ENCODE assay signal across 15 cellular contexts in genomic region chr11:127859941-127860354, GRCh38.
A peak's percentile ranks its signal among the peaks of the same experiment; 100 is the strongest.
DNase-seq lines count a peak whose midpoint lies in the region; ATAC-seq and TF ChIP-seq lines count a peak whose summit lies in the region.
"Had no signal": no experiment of that assay in that cellular context is flagged by ENCODE, and none has a peak within 500 bp of the region (broad histone marks: within the 10 kb centered on the region; RNA-seq: fewer than 3 reads in every experiment).

No MANE protein-coding gene starts in this region.

- ATAC-seq in RWPE2 (ENCODE audit: low read depth) (peak; percentile 63), HG03135 (IDR thresholded peaks at IDR 0.05; ENCODE audit: unreplicated experiment) (no peak)
- ATAC-seq in activated naive CD8-positive, alpha-beta T cell treated with anti-CD3 and anti-CD28 coated beads, Interleukin-2, amount 50 U/mL, for 24 hours = no peak

- no peak overlapping the region for H2AK5ac ChIP-seq in mesenchymal stem cell (ENCODE audit: low read length, severe bottlenecking)

- WGBS in mesenchymal stem cell = 75% methylated on average over 6 of the region's 6 CpGs
- 63 to 71% methylated on average over 6 of the region's 6 CpGs for WGBS in lower leg skin, 2 donors
- 95 to 98% methylated on average over 4 to 6 of the region's 6 CpGs for WGBS in endodermal cell (ENCODE audit: insufficient coverage in 1 of 2, insufficient read length in 1 of 2), 2 experiments

- H3K27ac Mint-ChIP-seq in activated naive CD8-positive, alpha-beta T cell treated with anti-CD3 and anti-CD28 coated beads, Interleukin-2, amount 50 U/mL, for 24 hours = no peak overlapping the region
- no peak overlapping the region for H3K27ac Mint-ChIP-seq in endodermal cell
- H3K27ac Mint-ChIP-seq: CD8-positive, alpha-beta memory T cell had no signal

- H3K27me3 ChIP-seq in RWPE2 (ENCODE audit: insufficient read depth, poor library complexity, severe bottlenecking) (no peaks in the 10 kb centered on the region), mesenchymal stem cell (ENCODE audit: control insufficient read depth in 1 of 2, insufficient read depth in 1 of 2, low read length in 2 of 2) (no peaks in the 10 kb centered on the region), endodermal cell (ENCODE audit: control insufficient read depth, insufficient read depth, low read length, poor library complexity, severe bottlenecking) (no peaks in the 10 kb centered on the region)
- H3K27me3 ChIP-seq: cardiac muscle cell, testis had no signal

- H3K4me3 ChIP-seq in RWPE2 (ENCODE audit: severe bottlenecking) = no peak overlapping the region
- no peak overlapping the region for H3K4me3 ChIP-seq in mesenchymal stem cell (ENCODE audit: insufficient read depth in 1 of 2, low read depth in 1 of 2, low read length in 2 of 2)
- no peak overlapping the region for H3K4me3 ChIP-seq in lower leg skin (ENCODE audit: low read depth, poor library complexity, severe bottlenecking)
- H3K4me3 ChIP-seq in endodermal cell (ENCODE audit: low read length) = no peak overlapping the region
- H3K4me3 ChIP-seq: cardiac muscle cell, dorsolateral prefrontal cortex, testis had no signal

- H3K14ac ChIP-seq in mesenchymal stem cell (ENCODE audit: low read length in 2 of 2) = no peak overlapping the region

- H3K27ac ChIP-seq in RWPE2 (ENCODE audit: poor library complexity, severe bottlenecking) (peak overlapping the region; percentile 26), mesenchymal stem cell (ENCODE audit: low read length, poor library complexity, severe bottlenecking) (no peak overlapping the region), endodermal cell (ENCODE audit: low read depth, low read length) (no peak overlapping the region)
- H3K27ac ChIP-seq: cardiac muscle cell, dorsolateral prefrontal cortex, RWPE1, testis had no signal

- H3K36me3 Mint-ChIP-seq in activated naive CD8-positive, alpha-beta T cell treated with anti-CD3 and anti-CD28 coated beads, Interleukin-2, amount 50 U/mL, for 24 hours (ENCODE audit: low read depth) = no peaks in the 10 kb centered on the region
- no peaks in the 10 kb centered on the region for H3K36me3 Mint-ChIP-seq in endodermal cell (ENCODE audit: low read depth)
- H3K36me3 Mint-ChIP-seq: CD8-positive, alpha-beta memory T cell had no signal

- H3K4me1 ChIP-seq in RWPE2 (ENCODE audit: insufficient read depth, poor library complexity, severe bottlenecking) = peaks cover 12% of the 10 kb centered on the region
- H3K4me1 ChIP-seq in mesenchymal stem cell (ENCODE audit: control insufficient read depth, insufficient read depth, low read depth, low read length) = no peaks in the 10 kb centered on the region
- peaks cover 5% of the 10 kb centered on the region for H3K4me1 ChIP-seq in endodermal cell (ENCODE audit: control insufficient read depth, insufficient read depth, low read length)
- H3K4me1 ChIP-seq: testis had no signal

- H3K9me3 ChIP-seq in RWPE2 (ENCODE audit: severe bottlenecking) = no peaks in the 10 kb centered on the region
- no peaks in the 10 kb centered on the region for H3K9me3 ChIP-seq in mesenchymal stem cell (ENCODE audit: control insufficient read depth, low read length)
- no peaks in the 10 kb centered on the region for H3K9me3 ChIP-seq in endodermal cell (ENCODE audit: control insufficient read depth, low read length)
- H3K9me3 ChIP-seq: testis had no signal

- H3K4me3 Mint-ChIP-seq in activated naive CD8-positive, alpha-beta T cell treated with anti-CD3 and anti-CD28 coated beads, Interleukin-2, amount 50 U/mL, for 24 hours = no peak overlapping the region
- H3K4me3 Mint-ChIP-seq in endodermal cell = no peak overlapping the region
- H3K4me3 Mint-ChIP-seq: CD8-positive, alpha-beta memory T cell had no signal

- peak; percentile 34 for DNase-seq in AG20443 (ENCODE audit: low spot score)
- peak; percentile 16 for DNase-seq in HT-29 (ENCODE audit: low spot score)
- no peak for DNase-seq in RWPE2 (ENCODE audit: low spot score)
- DNase-seq in mesenchymal stem cell = no peak
- DNase-seq in activated naive CD8-positive, alpha-beta T cell treated with anti-CD3 and anti-CD28 coated beads, Interleukin-2, amount 50 U/mL, for 24 hours = no peak
- DNase-seq in lower leg skin (ENCODE audit: low spot score in 2 of 2) = no peak
- no peak for DNase-seq in endodermal cell
- DNase-seq: activated CD4-positive, alpha-beta T cell treated with anti-CD3 and anti-CD28 coated beads for 48 hours; CD8-positive, alpha-beta memory T cell; dorsolateral prefrontal cortex; NCI-H2171 treated with DMSO at 0.1 percent for 48 hours; testis had no signal

- H2BK15ac ChIP-seq in mesenchymal stem cell (ENCODE audit: low read depth, poor library complexity, severe bottlenecking) = no peak overlapping the region

- H2BK12ac ChIP-seq in mesenchymal stem cell (ENCODE audit: low read length in 2 of 2) = no peak overlapping the region

- no peak overlapping the region for H2BK5ac ChIP-seq in mesenchymal stem cell (ENCODE audit: low read depth, low read length, poor library complexity, severe bottlenecking)

- H3K9ac ChIP-seq in mesenchymal stem cell (ENCODE audit: low read length) (peak overlapping the region; percentile 41), endodermal cell (ENCODE audit: extremely low read depth, low read length, poor library complexity, severe bottlenecking) (no peak overlapping the region)

- H3K36me3 ChIP-seq in RWPE2 (ENCODE audit: low read depth) = no peaks in the 10 kb centered on the region
- H3K36me3 ChIP-seq in mesenchymal stem cell (ENCODE audit: control insufficient read depth in 1 of 2, insufficient read depth in 2 of 2, low read depth in 1 of 2, low read length in 2 of 2) = no peaks in the 10 kb centered on the region
- H3K36me3 ChIP-seq in endodermal cell (ENCODE audit: control insufficient read depth, insufficient read depth, low read length) = no peaks in the 10 kb centered on the region
- H3K36me3 ChIP-seq: cardiac muscle cell had no signal

- no peak overlapping the region for H3K4me2 ChIP-seq in mesenchymal stem cell (ENCODE audit: low read length, poor library complexity, severe bottlenecking)

- no peak overlapping the region for H4K8ac ChIP-seq in mesenchymal stem cell (ENCODE audit: low read length)

- no peak overlapping the region for H3K23ac ChIP-seq in mesenchymal stem cell (ENCODE audit: low read length in 2 of 2)

- no peak for TF ChIP-seq CTCF in RWPE2 (IDR thresholded peaks at IDR 0.05; ENCODE audit: poor library complexity, severe bottlenecking)
- TF ChIP-seq CTCF in lower leg skin (IDR thresholded peaks at IDR 0.05) = no peak
- TF ChIP-seq CTCF in endodermal cell (conservative IDR thresholded peaks at IDR 0.05) = no peak

- intact Hi-C loops in lower leg skin (cut with DNase I; ENCODE audit: low total_unique reads) = no loop called here

- H3K27me3 Mint-ChIP-seq in activated naive CD8-positive, alpha-beta T cell treated with anti-CD3 and anti-CD28 coated beads, Interleukin-2, amount 50 U/mL, for 24 hours = no peaks in the 10 kb centered on the region
- H3K27me3 Mint-ChIP-seq in endodermal cell (ENCODE audit: insufficient read depth) = no peaks in the 10 kb centered on the region

- H3K9me3 Mint-ChIP-seq in activated naive CD8-positive, alpha-beta T cell treated with anti-CD3 and anti-CD28 coated beads, Interleukin-2, amount 50 U/mL, for 24 hours = no peaks in the 10 kb centered on the region
- no peaks in the 10 kb centered on the region for H3K9me3 Mint-ChIP-seq in endodermal cell

- no peaks in the 10 kb centered on the region for H3K79me1 ChIP-seq in mesenchymal stem cell (replicated peaks; ENCODE audit: low read length, poor library complexity, severe bottlenecking)

- no peak overlapping the region for H2AFZ ChIP-seq in mesenchymal stem cell (ENCODE audit: low read depth, low read length)

- H3K4ac ChIP-seq in mesenchymal stem cell (ENCODE audit: low read depth in 1 of 2, low read length in 2 of 2) = no peak overlapping the region

- no peak overlapping the region for H4K91ac ChIP-seq in mesenchymal stem cell (ENCODE audit: low read length)

- TF ChIP-seq POLR2A in lower leg skin (IDR thresholded peaks at IDR 0.05) = no peak

- H3K18ac ChIP-seq in mesenchymal stem cell (ENCODE audit: low read depth in 1 of 2, low read length in 2 of 2) = no peak overlapping the region

- no peak overlapping the region for H2BK120ac ChIP-seq in mesenchymal stem cell (ENCODE audit: low read depth, low read length)

- no peaks in the 10 kb centered on the region for H3K4me1 Mint-ChIP-seq in activated naive CD8-positive, alpha-beta T cell treated with anti-CD3 and anti-CD28 coated beads, Interleukin-2, amount 50 U/mL, for 24 hours
- peaks cover 11% of the 10 kb centered on the region for H3K4me1 Mint-ChIP-seq in endodermal cell
- H3K4me1 Mint-ChIP-seq: CD8-positive, alpha-beta memory T cell had no signal

Comparison
In these comparisons a context has a peak if more than half of its experiments do, and no peak if none do; other contexts are left out.
1. DNase-seq: peak in AG20443 (single experiment) and HT-29 (single experiment); none in RWPE2 (single experiment), mesenchymal stem cell (single experiment), activated naive CD8-positive, alpha-beta T cell treated with anti-CD3 and anti-CD28 coated beads, Interleukin-2, amount 50 U/mL, for 24 hours (single experiment), lower leg skin (0 of 2) and endodermal cell (single experiment).